ENCODE assay signal across 21 cellular contexts in the genomic region with DNA sequence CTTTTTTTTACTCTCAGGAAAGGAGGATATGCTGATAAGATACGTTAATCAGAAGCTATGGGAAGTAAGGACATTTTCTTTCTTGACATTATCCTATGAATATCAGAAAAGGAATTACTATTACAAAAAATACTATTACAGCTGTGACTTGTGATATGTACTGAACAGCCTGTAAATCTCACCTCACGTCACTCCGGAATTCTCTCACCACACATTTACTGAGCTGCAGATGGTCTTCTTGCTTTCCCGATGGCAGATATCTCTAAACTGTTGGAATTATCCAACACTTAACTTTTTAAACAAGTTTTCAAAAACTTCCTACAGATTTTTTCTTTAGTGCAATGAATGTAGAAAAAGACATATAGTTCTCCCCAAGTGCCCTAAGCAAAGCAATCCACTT.
"Had no signal": no experiment of that assay in that cellular context is flagged by ENCODE, and none has a peak within 500 bp of the region (broad histone marks: within the 10 kb centered on the region; RNA-seq: fewer than 3 reads in every experiment).

No MANE protein-coding gene starts in this region.

- H3K4me1 ChIP-seq: SJSA1 had no signal

- H3K36me3 ChIP-seq: MG63, SJSA1 had no signal

- H3K9me3 ChIP-seq: MG63, SJSA1 had no signal

- H3K27ac ChIP-seq: HL-60, SJSA1, SK-N-MC had no signal

- H3K27me3 ChIP-seq: MG63, SJSA1 had no signal

- H3K4me3 ChIP-seq: MG63, SJSA1, SK-N-MC had no signal

- DNase-seq: Karpas-422, KG1, MG63, NCI-H1092, NCI-H1105 treated with DMSO at 0.1 percent for 48 hours, NCI-H1417 treated with DMSO at 0.1 percent for 48 hours, NCI-H146, NCI-H1694 treated with DMSO at 0.1 percent for 48 hours, NCI-H1930, NCI-H2081, NCI-H2107, NCI-H2227 treated with DMSO at 0.1 percent for 48 hours, NCI-H524, NCI-H526 treated with DMSO at 0.1 percent for 48 hours, NCI-H774, Right ventricle myocardium superior, RPMI8226, SIG-M5 had no signal
